In the genomic region with DNA sequence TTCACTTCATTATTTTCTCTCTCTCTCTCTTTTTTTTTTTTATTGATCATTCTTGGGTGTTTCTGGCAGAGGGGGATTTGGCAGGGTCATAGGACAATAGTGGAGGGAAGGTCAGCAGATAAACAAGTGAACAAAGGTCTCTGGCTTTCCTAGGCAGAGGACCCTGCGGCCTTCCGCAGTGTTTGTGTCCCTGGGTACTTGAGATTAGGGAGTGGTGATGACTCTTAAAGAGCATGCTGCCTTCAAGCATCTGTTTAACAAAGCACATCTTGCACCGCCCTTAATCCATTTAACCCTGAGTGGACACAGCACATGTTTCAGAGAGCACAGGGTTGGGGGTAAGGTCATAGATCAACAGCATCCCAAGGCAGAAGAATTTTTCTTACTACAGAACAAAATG, we compare ENCODE assay signal across 10 cellular contexts. TPM values are rescaled to one million over a fixed set of nuclear protein-coding genes. Genes with fewer than 3 reads are reported as not detected.
"Had no signal": no experiment of that assay in that cellular context is flagged by ENCODE, and none has a peak within 500 bp of the region (broad histone marks: within the 10 kb centered on the region; RNA-seq: fewer than 3 reads in every experiment).

No MANE protein-coding gene starts in this region.

RNA-seq across cellular contexts. Expression of a gene that starts 42.1 kb away (rescaled TPM):
- total RNA-seq: PC-3, PC-9, RPMI7951, SJCRH30, SJSA1, SK-MEL-5, T-cell had no signal
- polyA plus RNA-seq: SK-N-SH had no signal

RNA-seq across cellular contexts. Expression of a gene that starts 53.1 kb away (rescaled TPM):
- total RNA-seq: PC-3, Right ventricle myocardium inferior, Right ventricle myocardium superior, SJSA1, SK-MEL-5 had no signal
- polyA plus RNA-seq: SK-N-SH had no signal
